ENCODE assay signal across 20 cellular contexts in genomic region chr13:44413095-44413494, GRCh38. TPM values are rescaled to one million over a fixed set of nuclear protein-coding genes. Genes with fewer than 3 reads are reported as not detected.
A peak's percentile ranks its signal among the peaks of the same experiment; 100 is the strongest.
DNase-seq lines count a peak whose midpoint lies in the region; ATAC-seq, FAIRE-seq and TF ChIP-seq lines count a peak whose summit lies in the region.
"Had no signal": no experiment of that assay in that cellular context is flagged by ENCODE, and none has a peak within 500 bp of the region (broad histone marks: within the 10 kb centered on the region; RNA-seq: fewer than 3 reads in every experiment).

No MANE protein-coding gene starts in this region.

- intact Hi-C loops in K562 (cut with micrococcal nuclease) (no loop called here), testis (cut with DNase I; ENCODE audit: low total_unique reads) (no loop called here)

- POLR2A ChIA-PET in K562 (lab: Yijun Ruan, JAX), result no interaction called here

- no peak for TF ChIP-seq POLR2A in K562 (conservative IDR thresholded peaks at IDR 0.05)
- no peak for TF ChIP-seq POLR2A in testis (IDR thresholded peaks at IDR 0.05)

- H3K18ac ChIP-seq in mesendoderm (ENCODE audit: low read length) (no peak overlapping the region), mesenchymal stem cell (ENCODE audit: low read depth in 1 of 2, low read length in 2 of 2) (no peak overlapping the region)

- H3K79me1 ChIP-seq in mesendoderm (ENCODE audit: low read length) (no peaks in the 10 kb centered on the region), mesenchymal stem cell (replicated peaks; ENCODE audit: low read length, poor library complexity, severe bottlenecking) (no peaks in the 10 kb centered on the region)

- no peak for TF ChIP-seq RAD21 in K562 (CRISPR knock-in tag; conservative IDR thresholded peaks at IDR 0.05 in 1 of 2, IDR thresholded peaks at IDR 0.05 in 1 of 2)

- H2BK15ac ChIP-seq in mesendoderm (replicated peaks; ENCODE audit: low read depth) (no peak overlapping the region), mesenchymal stem cell (ENCODE audit: low read depth, poor library complexity, severe bottlenecking) (no peak overlapping the region)

- no peak overlapping the region for H3K9ac ChIP-seq in K562 (ENCODE audit: insufficient read depth in 1 of 2, low read depth in 2 of 2, low read length in 2 of 2)
- no peak overlapping the region for H3K9ac ChIP-seq in mesendoderm (ENCODE audit: low read length)
- H3K9ac ChIP-seq in mesenchymal stem cell (ENCODE audit: low read length), result no peak overlapping the region

- no peak for FAIRE-seq in K562 (lab: Jason Lieb, UNC)
- FAIRE-seq: G401.6 had no signal

- no peak for TF ChIP-seq EP300 in K562 (IDR thresholded peaks at IDR 0.05; ENCODE audit: low read length)

- H2AK5ac ChIP-seq in mesendoderm (ENCODE audit: low read length) (no peak overlapping the region), mesenchymal stem cell (ENCODE audit: low read length, severe bottlenecking) (no peak overlapping the region)

- BruUV-seq in K562 (replicated peaks; lab: Mats Ljungman, UMichigan), result no TSS peak

- no peak for ATAC-seq in K562

- H4K91ac ChIP-seq in mesenchymal stem cell (ENCODE audit: low read length), result no peak overlapping the region

- H3K4me3 ChIP-seq in K562 (no peak overlapping the region), fibroblast of pulmonary artery (replicated peaks; ENCODE audit: low read depth, low read length) (no peak overlapping the region), testis (peak overlapping the region; percentile 32 to 53), mesendoderm (ENCODE audit: low read length) (no peak overlapping the region), mesenchymal stem cell (ENCODE audit: insufficient read depth in 1 of 2, low read depth in 1 of 2, low read length in 2 of 2) (no peak overlapping the region)
- H3K4me3 ChIP-seq: HAP-1, SK-N-MC had no signal

- no peak overlapping the region for H3K27ac ChIP-seq in K562 (ENCODE audit: extremely low read depth, low read depth, low read length)
- no peak overlapping the region for H3K27ac ChIP-seq in testis
- no peak overlapping the region for H3K27ac ChIP-seq in mesendoderm (ENCODE audit: low read depth, low read length)
- H3K27ac ChIP-seq in mesenchymal stem cell (ENCODE audit: low read length, poor library complexity, severe bottlenecking), result no peak overlapping the region
- H3K27ac ChIP-seq: SK-N-MC had no signal

- no peak overlapping the region for H2BK12ac ChIP-seq in mesenchymal stem cell (ENCODE audit: low read length in 2 of 2)

- H3K56ac ChIP-seq in mesendoderm (ENCODE audit: low read length), result no peak overlapping the region

- H3K79me2 ChIP-seq in K562 (ENCODE audit: control insufficient read depth, insufficient read depth, low read length), result no peaks in the 10 kb centered on the region
- no peaks in the 10 kb centered on the region for H3K79me2 ChIP-seq in mesendoderm (ENCODE audit: control insufficient read depth, insufficient read depth, low read length)

- WGBS in K562 (ENCODE audit: insufficient coverage, low coverage, missing lambda C conversion rate), result 74% methylated on average over 7 of the region's 13 CpGs
- 78 to 88% methylated on average over 7 to 13 of the region's 13 CpGs for WGBS in testis, 2 donors
- no CpG with 5 or more reads among the region's 13 CpGs for WGBS in mesendoderm (ENCODE audit: extremely low coverage, insufficient coverage, low lambda C conversion rate)
- 90% methylated on average over 12 of the region's 13 CpGs for WGBS in mesenchymal stem cell

- H2BK120ac ChIP-seq in mesendoderm (ENCODE audit: low read depth, low read length) (no peak overlapping the region), mesenchymal stem cell (ENCODE audit: low read depth, low read length) (no peak overlapping the region)

- H3K4me1 ChIP-seq in K562 (replicated peaks in 1 of 2; ENCODE audit: control insufficient read depth in 2 of 2, insufficient read depth in 2 of 2, low read length in 2 of 2) (peaks cover 8 to 15% of the 10 kb centered on the region in 2 experiments; a peak in 4 of 5 replicates), testis (no peaks in the 10 kb centered on the region), mesendoderm (ENCODE audit: control insufficient read depth, low read depth, low read length) (peaks cover 10% of the 10 kb centered on the region), mesenchymal stem cell (ENCODE audit: control insufficient read depth, insufficient read depth, low read depth, low read length) (peaks cover 11% of the 10 kb centered on the region)
- H3K4me1 ChIP-seq: HAP-1 had no signal

- no peak overlapping the region for H4K5ac ChIP-seq in mesendoderm (ENCODE audit: low read length)

- CTCF ChIA-PET in K562 (lab: Yijun Ruan, JAX; ENCODE audit: low intra/inter-chr PET ratio), result no interaction called here

- H2BK5ac ChIP-seq in mesendoderm (ENCODE audit: low read length) (no peak overlapping the region), mesenchymal stem cell (ENCODE audit: low read depth, low read length, poor library complexity, severe bottlenecking) (no peak overlapping the region)

- H4K8ac ChIP-seq in mesendoderm (ENCODE audit: low read depth, low read length) (no peak overlapping the region), mesenchymal stem cell (ENCODE audit: low read length) (no peak overlapping the region)

- no peaks in the 10 kb centered on the region for H4K20me1 ChIP-seq in K562 (replicated peaks; ENCODE audit: control insufficient read depth, insufficient read depth, low read length)

- H3K36me3 ChIP-seq in K562 (ENCODE audit: control insufficient read depth, insufficient read depth, low read length) (no peaks in the 10 kb centered on the region), testis (ENCODE audit: low read depth, missing control alignments) (no peaks in the 10 kb centered on the region), mesendoderm (ENCODE audit: control insufficient read depth, insufficient read depth, low read length) (no peaks in the 10 kb centered on the region), mesenchymal stem cell (ENCODE audit: control insufficient read depth in 1 of 2, insufficient read depth in 2 of 2, low read depth in 1 of 2, low read length in 2 of 2) (no peaks in the 10 kb centered on the region)
- H3K36me3 ChIP-seq: HAP-1 had no signal

- TF ChIP-seq CTCF in K562 (IDR thresholded peaks at IDR 0.05 in 2 of 3, conservative IDR thresholded peaks at IDR 0.05 in 1 of 3; ENCODE audit: insufficient read depth in 2 of 3, low read depth in 1 of 3, low read length in 3 of 3), result no peak
- TF ChIP-seq CTCF in fibroblast of pulmonary artery (IDR thresholded peaks at IDR 0.05; ENCODE audit: low read length, missing control alignments), result no peak
- TF ChIP-seq CTCF in testis (IDR thresholded peaks at IDR 0.05), result no peak

- no peak overlapping the region for H3K4ac ChIP-seq in mesendoderm (ENCODE audit: low read depth, low read length)
- no peak overlapping the region for H3K4ac ChIP-seq in mesenchymal stem cell (ENCODE audit: low read depth in 1 of 2, low read length in 2 of 2)

- H2AFZ ChIP-seq in K562 (ENCODE audit: low read depth, low read length) (0 out of 2 replicates have a peak overlapping the region, but pooled peaks have one; percentile 56), mesenchymal stem cell (ENCODE audit: low read depth, low read length) (no peak overlapping the region)

- no peak overlapping the region for H3K14ac ChIP-seq in mesenchymal stem cell (ENCODE audit: low read length in 2 of 2)

- H3K9me1 ChIP-seq in K562 (ENCODE audit: control insufficient read depth, insufficient read depth, low read length), result no peaks in the 10 kb centered on the region

- no peak overlapping the region for H3K4me2 ChIP-seq in K562 (ENCODE audit: insufficient read depth, low read length)
- no peak overlapping the region for H3K4me2 ChIP-seq in mesendoderm (ENCODE audit: low read length)
- H3K4me2 ChIP-seq in mesenchymal stem cell (ENCODE audit: low read length, poor library complexity, severe bottlenecking), result no peak overlapping the region

- peak; percentile 45 for DNase-seq in OCI-M1 (lab: John Stamatoyannopoulos, UW)
- DNase-seq in K562 (ENCODE audit: extremely low read depth in 1 of 4, low spot score in 3 of 4), result no peak
- peak; percentile 36 for DNase-seq in fibroblast of pulmonary artery (ENCODE audit: low read depth)
- DNase-seq in testis, result no peak
- no peak for DNase-seq in mesendoderm
- no peak for DNase-seq in mesenchymal stem cell
- no peak for DNase-seq in NCI-H1092 (lab: John Stamatoyannopoulos, UW)
- DNase-seq: DMS 273 treated with DMSO at 0.1 percent for 48 hours, Karpas-422, MM.1S, NCI-H1092 treated with DMSO at 0.1 percent for 48 hours, NCI-H2107, NCI-H510A, NCI-H748 treated with DMSO at 0.1 percent for 48 hours, SHP77 had no signal

- H3K27me3 ChIP-seq in K562 (ENCODE audit: control insufficient read depth in 2 of 2, insufficient read depth in 2 of 2, low read length in 2 of 2), result no peaks in the 10 kb centered on the region
- no peaks in the 10 kb centered on the region for H3K27me3 ChIP-seq in testis
- H3K27me3 ChIP-seq in mesendoderm (ENCODE audit: insufficient read depth, low read length, poor library complexity), result no peaks in the 10 kb centered on the region
- peaks cover 0 to 33% of the 10 kb centered on the region in 2 experiments for H3K27me3 ChIP-seq in mesenchymal stem cell (ENCODE audit: control insufficient read depth in 1 of 2, insufficient read depth in 1 of 2, low read length in 2 of 2)

- H3K23ac ChIP-seq in mesendoderm (ENCODE audit: low read length), result no peak overlapping the region
- no peak overlapping the region for H3K23ac ChIP-seq in mesenchymal stem cell (ENCODE audit: low read length in 2 of 2)

- H3K9me3 ChIP-seq in K562 (replicated peaks; ENCODE audit: control insufficient read depth, insufficient read depth, low read depth, low read length) (no peaks in the 10 kb centered on the region), testis (no peaks in the 10 kb centered on the region), mesenchymal stem cell (ENCODE audit: control insufficient read depth, low read length) (no peaks in the 10 kb centered on the region)
- H3K9me3 ChIP-seq: HAP-1 had no signal

- in situ Hi-C loops in K562 (cut with MboI), result no loop called here

RNA-seq across cellular contexts. Expression of gene SERP2, which starts 39.5 kb away (rescaled TPM):
- not detected in 2 replicates for total RNA-seq in K562 (2011; cell fraction: chromatin; rRNA removed; ENCODE audit: low replicate concordance)
- total RNA-seq in K562 (2011; cell fraction: nucleolus; rRNA removed), result not detected in 2 replicates
- total RNA-seq in K562 (2011; cell fraction: nucleoplasm; rRNA removed), result not detected in 2 replicates
- total RNA-seq in K562 (2014; rRNA removed) (not detected in 2 replicates), K562 (2014; rRNA removed; fragmentation: Illumina TruSeq; extraction: Trizol) (not detected in 2 replicates), K562 (2015; rRNA removed; fragmentation: Illumina TruSeq; extraction: Trizol) (not detected in 2 replicates), K562 (2021) (not detected in 2 replicates), testis (10 to 100 TPM; 23.5 to 31.4 TPM)
- polyA plus RNA-seq in K562 (2011; rRNA removed) (not detected in 2 replicates), K562 (2014; fragmentation: Illumina TruSeq; extraction: Trizol) (not detected in 2 replicates), K562 (2014; fragmentation: Nextera tagmentation; extraction: Ambion mirVana) (not detected), K562 (2014; rRNA removed) (0.13 TPM in 1 of 2 replicates, not detected in the other), testis (ENCODE audit: insufficient read depth, low read depth, low replicate concordance) (59.2 TPM)
- not detected in 2 replicates for polyA plus RNA-seq in K562 (2011; cell fraction: cytosol; rRNA removed)
- polyA plus RNA-seq in K562 (2011; cell fraction: nucleus; rRNA removed), result not detected in 2 replicates
- not detected in 2 replicates for polyA plus RNA-seq in K562 (2012)
- polyA minus RNA-seq in K562 (2011; rRNA and poly(A)+ RNA removed), result not detected in 2 replicates
- polyA minus RNA-seq in K562 (2011; cell fraction: cytosol; rRNA and poly(A)+ RNA removed), result not detected in 2 replicates
- not detected in 2 replicates for polyA minus RNA-seq in K562 (2011; cell fraction: nucleus; rRNA and poly(A)+ RNA removed)
- polyA plus RNA-seq in mesendoderm (2013, experiment 1 of 2), result 1.9 TPM
- polyA plus RNA-seq in mesendoderm (2013, experiment 2 of 2), result 1.8 TPM
- 3.4 TPM for polyA plus RNA-seq in mesenchymal stem cell (2013, experiment 1 of 2)
- polyA plus RNA-seq in mesenchymal stem cell (2013, experiment 2 of 2), result 3.5 TPM
- total RNA-seq: HT1080 had no signal
- polyA plus RNA-seq: CD14-positive monocyte had no signal

Comparison
In these comparisons a context has a peak if more than half of its experiments do, and no peak if none do; other contexts are left out.
1. DNase-seq: peak in OCI-M1 (single experiment) and fibroblast of pulmonary artery (single experiment); none in K562 (0 of 4), testis (single experiment), mesendoderm (single experiment), mesenchymal stem cell (single experiment) and NCI-H1092 (single experiment).
2. H3K4me3 ChIP-seq: peak in testis (2 of 2); none in K562 (single experiment), fibroblast of pulmonary artery (single experiment), mesendoderm (single experiment) and mesenchymal stem cell (0 of 2).
3. RNA of gene SERP2, which starts 39.5 kb away (total RNA-seq): 23.5 to 31.4 TPM in testis; not detected in K562; every median in the first group is over 10 times any median in the second.